1 cellular context compared by ENCODE assay signal in genomic region chr13:113816925-113817859, GRCh38.
A peak's percentile ranks its signal among the peaks of the same experiment; 100 is the strongest.
TF ChIP-seq lines count a peak whose summit lies in the region.

No MANE protein-coding gene starts in this region.

TF ChIP-seq in A549, 52 proteins besides CTCF, POLR2A, EP300 and RAD21 (continued from another document):
- TF ChIP-seq HOXB13 (CRISPR knock-in tag; IDR thresholded peaks at IDR 0.05; ENCODE audit: low read depth) (no peak), ZSCAN20 (CRISPR knock-in tag; IDR thresholded peaks at IDR 0.05) (no peak), CHD4 (IDR thresholded peaks at IDR 0.05; ENCODE audit: borderline replicate concordance) (no peak), CEBPB (IDR thresholded peaks at IDR 0.05) (peak in 1 of 2 experiments; percentile 10; a peak in 1 of 4 replicates)
- TF ChIP-seq, protein P1, sequence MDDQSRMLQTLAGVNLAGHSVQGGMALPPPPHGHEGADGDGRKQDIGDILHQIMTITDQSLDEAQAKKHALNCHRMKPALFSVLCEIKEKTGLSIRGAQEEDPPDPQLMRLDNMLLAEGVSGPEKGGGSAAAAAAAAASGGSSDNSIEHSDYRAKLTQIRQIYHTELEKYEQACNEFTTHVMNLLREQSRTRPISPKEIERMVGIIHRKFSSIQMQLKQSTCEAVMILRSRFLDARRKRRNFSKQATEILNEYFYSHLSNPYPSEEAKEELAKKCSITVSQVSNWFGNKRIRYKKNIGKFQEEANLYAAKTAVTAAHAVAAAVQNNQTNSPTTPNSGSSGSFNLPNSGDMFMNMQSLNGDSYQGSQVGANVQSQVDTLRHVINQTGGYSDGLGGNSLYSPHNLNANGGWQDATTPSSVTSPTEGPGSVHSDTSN (IDR thresholded peaks at IDR 0.05): no peak
TF ChIP-seq in A549: peak in this region for 2.
